ENCODE assay signal across 1 cellular context in genomic region chr6:26531897-26532296, GRCh38.
TF ChIP-seq lines count a peak whose summit lies in the region.

No MANE protein-coding gene starts in this region.

TF ChIP-seq in HepG2, 621 proteins besides CTCF, POLR2A, EP300 and RAD21:
- TF ChIP-seq DMTF1 (CRISPR knock-in tag; IDR thresholded peaks at IDR 0.05) (no peak), DDIT3 (CRISPR knock-in tag; IDR thresholded peaks at IDR 0.05) (no peak), ATRX (CRISPR knock-in tag; IDR thresholded peaks at IDR 0.05; ENCODE audit: borderline replicate concordance) (no peak), ISL2 (CRISPR knock-in tag; IDR thresholded peaks at IDR 0.05) (no peak), KDM6A (CRISPR knock-in tag; IDR thresholded peaks at IDR 0.05; ENCODE audit: low read depth) (no peak)
